In the genomic region with DNA sequence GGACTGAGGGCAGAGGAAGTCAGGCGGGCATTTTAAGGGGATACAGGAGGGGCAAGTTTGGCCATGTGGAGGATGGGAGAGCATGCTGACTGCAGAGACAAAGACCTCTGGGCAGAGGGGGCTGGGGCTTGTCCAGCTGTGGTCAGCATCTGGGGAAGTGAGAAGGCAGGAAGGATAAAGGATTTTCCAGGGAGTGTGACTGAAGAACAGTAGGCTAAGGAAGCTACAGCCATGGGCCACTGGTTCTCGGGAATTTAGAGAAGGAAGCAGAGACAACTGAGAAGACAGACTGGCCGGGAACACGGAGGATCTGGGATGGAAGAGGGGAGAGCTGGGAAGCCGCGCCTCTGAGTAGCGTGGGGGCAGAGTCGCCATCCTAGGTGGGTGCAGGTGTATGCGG, we compare ENCODE assay signal across 1 cellular context.
TF ChIP-seq lines count a peak whose summit lies in the region.

No MANE protein-coding gene starts in this region.

TF ChIP-seq in H1, 55 proteins besides CTCF, POLR2A, EP300 and RAD21:
- TF ChIP-seq NANOG (IDR thresholded peaks at IDR 0.05; ENCODE audit: insufficient read depth, low read depth, low read length, poor library complexity, severe bottlenecking) (no peak), CHD1 (IDR thresholded peaks at IDR 0.05; ENCODE audit: low read depth, low read length) (no peak), JUN (IDR thresholded peaks at IDR 0.05; ENCODE audit: low read depth, low read length) (no peak), ZNF274 (IDR thresholded peaks at IDR 0.05; ENCODE audit: borderline replicate concordance, extremely low read depth, low read length) (no peak)
TF ChIP-seq in H1: peak in this region for 0.
